In genomic region chr2:208929489-208929864, GRCh38 we compare ENCODE assay signal across 16 cellular contexts.
DNase-seq lines count a peak whose midpoint lies in the region; ATAC-seq and TF ChIP-seq lines count a peak whose summit lies in the region.
"Had no signal": no experiment of that assay in that cellular context is flagged by ENCODE, and none has a peak within 500 bp of the region (broad histone marks: within the 10 kb centered on the region; RNA-seq: fewer than 3 reads in every experiment).

No MANE protein-coding gene starts in this region.

- no peak overlapping the region for H3K4me2 ChIP-seq in HCT116 (ENCODE audit: low read length)

- CTCF ChIA-PET in HCT116 (lab: Charles Lee) = no interaction called here

- no peak overlapping the region for H3K27ac ChIP-seq in HCT116 (ENCODE audit: low read depth, low read length)

- no peaks in the 10 kb centered on the region for H3K36me3 ChIP-seq in HCT116 (ENCODE audit: control insufficient read depth in 1 of 2, insufficient read depth in 2 of 2, low read length in 2 of 2)
- H3K36me3 ChIP-seq: HAP-1 had no signal

- RAD21 ChIA-PET in HCT116 (lab: Charles Lee; ENCODE audit: low non-redundant PET in 1 of 2, low total read pairs in 2 of 2, uncharacterized antibody in 2 of 2, unreplicated experiment in 2 of 2) = no interaction called here

- no peaks in the 10 kb centered on the region for H3K9me3 ChIP-seq in HCT116 (ENCODE audit: control insufficient read depth in 1 of 2, insufficient read depth in 1 of 2, low read depth in 1 of 2, low read length in 2 of 2)
- H3K9me3 ChIP-seq: HAP-1 had no signal

- H4K20me1 ChIP-seq in HCT116 (ENCODE audit: insufficient read depth) = no peaks in the 10 kb centered on the region

- H3K36me3 Mint-ChIP-seq in progenitor cell of endocrine pancreas (ENCODE audit: insufficient read depth) (no peaks in the 10 kb centered on the region), type B pancreatic cell (no peaks in the 10 kb centered on the region)
- H3K36me3 Mint-ChIP-seq: CD8-positive, alpha-beta memory T cell had no signal

- H3K9me3 Mint-ChIP-seq in progenitor cell of endocrine pancreas (ENCODE audit: low read depth) (peaks cover 11% of the 10 kb centered on the region), type B pancreatic cell (no peaks in the 10 kb centered on the region)

- in situ Hi-C loops in SK-MEL-5 (cut with HindIII; ENCODE audit: low pct_unique_long_range_greater_than_20kb, low sequenced_read_pairs) = no loop called here

- no peak overlapping the region for H3K4me3 Mint-ChIP-seq in progenitor cell of endocrine pancreas (ENCODE audit: low read depth)
- no peak overlapping the region for H3K4me3 Mint-ChIP-seq in type B pancreatic cell
- H3K4me3 Mint-ChIP-seq: CD8-positive, alpha-beta memory T cell had no signal

- no peak for TF ChIP-seq RAD21 in HCT116 (IDR thresholded peaks at IDR 0.05; ENCODE audit: low read depth)

- intact Hi-C loops in HCT116 (cut with micrococcal nuclease) = no loop called here

- no peaks in the 10 kb centered on the region for H3K27me3 ChIP-seq in HCT116 (ENCODE audit: insufficient read depth, low read length)

- DNase-seq in HCT116 (ENCODE audit: low read depth, low spot score) = peak; percentile 24
- DNase-seq in SK-MEL-5 (ENCODE audit: low read depth, low spot score) = peak; percentile 39
- peak; percentile 22 for DNase-seq in fibroblast of villous mesenchyme (ENCODE audit: low read depth)
- no peak for DNase-seq in progenitor cell of endocrine pancreas (ENCODE audit: low spot score, unreplicated experiment)
- no peak for DNase-seq in NCI-H82 (lab: John Stamatoyannopoulos, UW)
- no peak for DNase-seq in activated CD4-positive, alpha-beta T cell treated with anti-CD3 and anti-CD28 coated beads, Interleukin-2, amount 50 U/mL, for 4 hours
- DNase-seq in type B pancreatic cell (ENCODE audit: extremely low spot score, unreplicated experiment) = no peak
- DNase-seq: CD8-positive, alpha-beta memory T cell; DMS153; EL; NCI-H1048; NCI-H1694 treated with DMSO at 0.1 percent for 48 hours; Right ventricle myocardium superior had no signal

- POLR2A ChIA-PET in HCT116 (lab: Charles Lee) = no interaction called here

- BruUV-seq in HCT116 (replicated peaks; lab: Mats Ljungman, UMichigan) = no TSS peak

- no peak overlapping the region for H3K9ac ChIP-seq in HCT116 (ENCODE audit: low read length)

- H3K27ac Mint-ChIP-seq in progenitor cell of endocrine pancreas (peak overlapping the region; percentile 19), type B pancreatic cell (no peak overlapping the region)
- H3K27ac Mint-ChIP-seq: CD8-positive, alpha-beta memory T cell had no signal

- no peak overlapping the region for H3K4me3 ChIP-seq in HCT116 (replicated peaks in 1 of 2; ENCODE audit: low read depth in 1 of 2, low read length in 2 of 2)
- no peak overlapping the region for H3K4me3 ChIP-seq in fibroblast of villous mesenchyme (ENCODE audit: low read depth, low read length)
- H3K4me3 ChIP-seq: HAP-1 had no signal

- TF ChIP-seq CTCF in HCT116 (IDR thresholded peaks at IDR 0.05 in 2 of 3, conservative IDR thresholded peaks at IDR 0.05 in 1 of 3; ENCODE audit: borderline replicate concordance in 1 of 3, insufficient read depth in 1 of 3, low read depth in 2 of 3, low read length in 2 of 3) (no peak), fibroblast of villous mesenchyme (IDR thresholded peaks at IDR 0.05; ENCODE audit: insufficient read depth, low read depth, low read length) (no peak), progenitor cell of endocrine pancreas (IDR thresholded peaks at IDR 0.05; ENCODE audit: unreplicated experiment) (no peak), type B pancreatic cell (conservative IDR thresholded peaks at IDR 0.05) (no peak)

- H3K4me1 ChIP-seq in HCT116 (ENCODE audit: control insufficient read depth in 1 of 2, insufficient read depth in 2 of 2, low read length in 2 of 2) = no peaks in the 10 kb centered on the region
- H3K4me1 ChIP-seq: HAP-1 had no signal

- no peaks in the 10 kb centered on the region for H3K9me2 ChIP-seq in HCT116 (ENCODE audit: insufficient read depth)

- no peak for TF ChIP-seq POLR2A in HCT116 (IDR thresholded peaks at IDR 0.05; ENCODE audit: borderline replicate concordance, extremely low read depth, insufficient read depth, insufficient read length)

- H3K79me2 ChIP-seq in HCT116 (ENCODE audit: insufficient read depth, low read length) = no peaks in the 10 kb centered on the region

- H2AFZ ChIP-seq in HCT116 (ENCODE audit: low read depth, low read length, poor library complexity, severe bottlenecking) = no peak overlapping the region

- H3K27me3 Mint-ChIP-seq in progenitor cell of endocrine pancreas (no peaks in the 10 kb centered on the region), type B pancreatic cell (no peaks in the 10 kb centered on the region)
- H3K27me3 Mint-ChIP-seq: CD8-positive, alpha-beta memory T cell had no signal

- peaks cover 33% of the 10 kb centered on the region for H3K4me1 Mint-ChIP-seq in progenitor cell of endocrine pancreas (ENCODE audit: low read depth)
- peaks cover 4% of the 10 kb centered on the region for H3K4me1 Mint-ChIP-seq in type B pancreatic cell (ENCODE audit: unreplicated experiment)
- H3K4me1 Mint-ChIP-seq: CD8-positive, alpha-beta memory T cell had no signal

- no peak for ATAC-seq in HCT116
- ATAC-seq in HG03565 (IDR thresholded peaks at IDR 0.05; ENCODE audit: unreplicated experiment) = no peak
- ATAC-seq: Panc1 had no signal

TF ChIP-seq in HCT116, 20 proteins besides CTCF, POLR2A, EP300 and RAD21:
- TF ChIP-seq MAX (IDR thresholded peaks at IDR 0.05) = peak; percentile 29; the same call in 1 of the 2 replicates
- no peak for TF ChIP-seq FOSL1 (IDR thresholded peaks at IDR 0.05; ENCODE audit: low read depth)
- TF ChIP-seq CEBPB (IDR thresholded peaks at IDR 0.05; ENCODE audit: low read depth) = peak; percentile 71
- no peak for TF ChIP-seq ZBTB33 (IDR thresholded peaks at IDR 0.05; ENCODE audit: extremely low read depth, insufficient replicate concordance, low read length)
- TF ChIP-seq SP1 (IDR thresholded peaks at IDR 0.05; ENCODE audit: low read depth) = no peak
- no peak for TF ChIP-seq EZH2 (IDR thresholded peaks at IDR 0.05)
TF ChIP-seq in HCT116: peak in this region for 2.

Comparison
In these comparisons a context has a peak if more than half of its experiments do, and no peak if none do; other contexts are left out.
1. DNase-seq: peak in HCT116 (single experiment), SK-MEL-5 (single experiment) and fibroblast of villous mesenchyme (single experiment); none in progenitor cell of endocrine pancreas (single experiment), NCI-H82 (single experiment), activated CD4-positive, alpha-beta T cell treated with anti-CD3 and anti-CD28 coated beads, Interleukin-2, amount 50 U/mL, for 4 hours (0 of 2) and type B pancreatic cell (single experiment).